Comparison of ENCODE assay signal across 19 cellular contexts in genomic region chr17:14923981-14924380, GRCh38.
DNase-seq lines count a peak whose midpoint lies in the region; ATAC-seq and TF ChIP-seq lines count a peak whose summit lies in the region.
"Had no signal": no experiment of that assay in that cellular context is flagged by ENCODE, and none has a peak within 500 bp of the region (broad histone marks: within the 10 kb centered on the region; RNA-seq: fewer than 3 reads in every experiment).

No MANE protein-coding gene starts in this region.

- no peak for TF ChIP-seq CTCF in brain microvascular endothelial cell (IDR thresholded peaks at IDR 0.05; ENCODE audit: low read depth, low read length, missing control alignments)
- TF ChIP-seq CTCF in fibroblast of pulmonary artery (IDR thresholded peaks at IDR 0.05; ENCODE audit: low read length, missing control alignments), result no peak
- TF ChIP-seq CTCF in osteocyte (IDR thresholded peaks at IDR 0.05), result no peak

- peaks cover 15% of the 10 kb centered on the region for H3K4me1 Mint-ChIP-seq in osteocyte (ENCODE audit: unreplicated experiment)

- H3K27ac Mint-ChIP-seq in osteocyte (ENCODE audit: unreplicated experiment), result peak overlapping the region; percentile 28
- H3K27ac Mint-ChIP-seq: H9 had no signal

- no peak for ATAC-seq in GM18867 (IDR thresholded peaks at IDR 0.05; ENCODE audit: unreplicated experiment)
- ATAC-seq in HG02678 (IDR thresholded peaks at IDR 0.05; ENCODE audit: unreplicated experiment), result no peak

- peaks cover 5% of the 10 kb centered on the region for H3K9me3 Mint-ChIP-seq in osteocyte (ENCODE audit: unreplicated experiment)

- in situ Hi-C loops in brain microvascular endothelial cell (cut with HindIII; ENCODE audit: low pct_ligation_motif_present, low sequenced_read_pairs), result no loop called here

- H3K36me3 Mint-ChIP-seq in osteocyte (ENCODE audit: unreplicated experiment), result no peaks in the 10 kb centered on the region

- no peak overlapping the region for H3K4me3 ChIP-seq in brain microvascular endothelial cell (ENCODE audit: low read depth, low read length)
- no peak overlapping the region for H3K4me3 ChIP-seq in fibroblast of pulmonary artery (replicated peaks; ENCODE audit: low read depth, low read length)

- no peaks in the 10 kb centered on the region for H3K27me3 Mint-ChIP-seq in osteocyte (ENCODE audit: unreplicated experiment)

- no peaks in the 10 kb centered on the region for H3K27me3 ChIP-seq in brain microvascular endothelial cell (replicated peaks)

- no peaks in the 10 kb centered on the region for H3K36me3 ChIP-seq in brain microvascular endothelial cell (replicated peaks)

- H3K27ac ChIP-seq in brain microvascular endothelial cell, result no peak overlapping the region

- DNase-seq in HCEC 1CT (peak; percentile 35), brain microvascular endothelial cell (peak; percentile 34), fibroblast of pulmonary artery (ENCODE audit: low read depth) (peak; percentile 19), osteocyte (ENCODE audit: extremely low spot score, unreplicated experiment) (no peak), NCI-H1105 (lab: John Stamatoyannopoulos, UW) (no peak)
- no peak for DNase-seq in stimulated activated CD4-positive, alpha-beta T cell treated with anti-CD3 and anti-CD28 coated beads, Interleukin-15, amount 100 ng/mL, for 24 hours
- DNase-seq: C1 segment of cervical spinal cord; DND-41; H9; MV-4-11; NCI-H1417 treated with DMSO at 0.1 percent for 48 hours; NCI-H2029; NCI-H2171; NCI-H446; NK-92 treated with Interleukin-12 subunit alpha and Interleukin-12 subunit beta, amount 100 ng/mL, for 24 hours; RPMI8226; SIG-M5 had no signal

- no peak overlapping the region for H3K4me3 Mint-ChIP-seq in osteocyte (ENCODE audit: unreplicated experiment)
- H3K4me3 Mint-ChIP-seq: H9 had no signal

Comparison
In these comparisons a context has a peak if more than half of its experiments do, and no peak if none do; other contexts are left out.
1. DNase-seq: peak in HCEC 1CT (single experiment), brain microvascular endothelial cell (single experiment) and fibroblast of pulmonary artery (single experiment); none in osteocyte (single experiment), NCI-H1105 (single experiment) and stimulated activated CD4-positive, alpha-beta T cell treated with anti-CD3 and anti-CD28 coated beads, Interleukin-15, amount 100 ng/mL, for 24 hours (single experiment).